8 cellular contexts compared by ENCODE assay signal in the genomic region with DNA sequence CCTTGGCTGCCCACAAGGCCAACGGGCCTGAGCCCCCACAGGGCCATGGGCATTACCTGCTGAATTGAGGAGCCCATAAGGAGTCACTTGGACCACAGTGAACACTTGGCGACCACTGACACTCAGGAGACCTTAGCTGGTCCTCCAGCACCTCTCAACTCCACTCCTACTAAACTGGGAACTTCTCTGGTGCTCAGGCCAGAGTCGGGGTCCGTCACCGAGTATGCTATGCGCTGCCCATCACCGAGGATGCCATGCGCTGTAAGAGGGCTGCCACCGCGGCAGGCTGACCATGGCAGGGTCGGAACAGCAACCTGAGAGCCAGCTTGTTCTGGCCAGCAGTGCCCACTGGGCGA. TPM values are rescaled to one million over a fixed set of nuclear protein-coding genes. Genes with fewer than 3 reads are reported as not detected.
A peak's percentile ranks its signal among the peaks of the same experiment; 100 is the strongest.
DNase-seq lines count a peak whose midpoint lies in the region; ATAC-seq and TF ChIP-seq lines count a peak whose summit lies in the region.

No MANE protein-coding gene starts in this region.

- no peak overlapping the region for H2AFZ ChIP-seq in OCI-LY3 (ENCODE audit: low read depth, low read length)
- no peak overlapping the region for H2AFZ ChIP-seq in neural progenitor cell (replicated peaks)

- peak overlapping the region; percentile 43 for H3K4me3 ChIP-seq in CD4-positive, CD25-positive, alpha-beta regulatory T cell (ENCODE audit: low read depth, low read length)
- H3K4me3 ChIP-seq in OCI-LY3 (ENCODE audit: low read length) (peak overlapping the region; percentile 91), neural progenitor cell (peak overlapping the region; percentile 89)
- H3K4me3 ChIP-seq in effector memory CD4-positive, alpha-beta T cell (ENCODE audit: insufficient read depth, low read depth, low read length, poor library complexity, severe bottlenecking): peak overlapping the region; percentile 100

- H3K27me3 Mint-ChIP-seq in CD4-positive, CD25-positive, alpha-beta regulatory T cell: peaks cover 10% of the 10 kb centered on the region
- peaks cover 16% of the 10 kb centered on the region for H3K27me3 Mint-ChIP-seq in neural progenitor cell (ENCODE audit: insufficient read depth, low read depth)

- ATAC-seq in CD4-positive, CD25-positive, alpha-beta regulatory T cell (ENCODE audit: low read depth in 2 of 2): no peak
- no peak for ATAC-seq in HG02610 (IDR thresholded peaks at IDR 0.05; ENCODE audit: unreplicated experiment)
- ATAC-seq in GM21423 (IDR thresholded peaks at IDR 0.05; ENCODE audit: unreplicated experiment): no peak

- H3K27ac Mint-ChIP-seq in CD4-positive, CD25-positive, alpha-beta regulatory T cell: peak overlapping the region; percentile 52 to 94 (median 90)
- peak overlapping the region; percentile 69 for H3K27ac Mint-ChIP-seq in neural progenitor cell

- H3K9ac ChIP-seq in OCI-LY3 (ENCODE audit: low read length) (peak overlapping the region; percentile 93), neural progenitor cell (no peak overlapping the region)

- peaks cover 58% of the 10 kb centered on the region for H3K79me2 ChIP-seq in OCI-LY3 (ENCODE audit: low read length)
- peaks cover 21% of the 10 kb centered on the region for H3K79me2 ChIP-seq in neural progenitor cell (ENCODE audit: low read depth)

- H4K20me1 ChIP-seq in OCI-LY3 (ENCODE audit: insufficient read depth, low read length) (peaks cover 38% of the 10 kb centered on the region), neural progenitor cell (ENCODE audit: low read depth) (peaks cover 31% of the 10 kb centered on the region)

- TF ChIP-seq CTCF in OCI-LY3 (IDR thresholded peaks at IDR 0.05; ENCODE audit: low read depth, low read length): no peak
- TF ChIP-seq CTCF in neural progenitor cell (IDR thresholded peaks at IDR 0.05): no peak

- H3K9me3 Mint-ChIP-seq in CD4-positive, CD25-positive, alpha-beta regulatory T cell: peaks cover 0 to 2% (median 0%) of the 10 kb centered on the region in 7 donors
- peaks cover 4% of the 10 kb centered on the region for H3K9me3 Mint-ChIP-seq in neural progenitor cell

- peaks cover 53% of the 10 kb centered on the region for H3K4me1 ChIP-seq in CD4-positive, CD25-positive, alpha-beta regulatory T cell (ENCODE audit: control insufficient read depth, insufficient read depth, low read length, poor library complexity, severe bottlenecking)
- H3K4me1 ChIP-seq in OCI-LY3 (ENCODE audit: low read length): peaks cover 34% of the 10 kb centered on the region
- peaks cover 40% of the 10 kb centered on the region for H3K4me1 ChIP-seq in effector memory CD4-positive, alpha-beta T cell (ENCODE audit: control insufficient read depth, insufficient read depth, low read length, poor library complexity, severe bottlenecking)
- peaks cover 26% of the 10 kb centered on the region for H3K4me1 ChIP-seq in neural progenitor cell

- H3K4me2 ChIP-seq in OCI-LY3 (ENCODE audit: low read length) (peak overlapping the region; percentile 95), neural progenitor cell (peak overlapping the region; percentile 92)

- peak overlapping the region; percentile 96 for H3K27ac ChIP-seq in CD4-positive, CD25-positive, alpha-beta regulatory T cell (ENCODE audit: insufficient read depth, low read length, poor library complexity, severe bottlenecking)
- H3K27ac ChIP-seq in OCI-LY3 (ENCODE audit: low read length): peak overlapping the region; percentile 87
- peak overlapping the region; percentile 98 for H3K27ac ChIP-seq in effector memory CD4-positive, alpha-beta T cell (ENCODE audit: insufficient read depth, low read length, poor library complexity, severe bottlenecking)
- H3K27ac ChIP-seq in neural progenitor cell: no peak overlapping the region

- H3K36me3 Mint-ChIP-seq in CD4-positive, CD25-positive, alpha-beta regulatory T cell: peaks cover 14% of the 10 kb centered on the region
- H3K36me3 Mint-ChIP-seq in neural progenitor cell: peaks cover 16% of the 10 kb centered on the region

- H3K4me3 Mint-ChIP-seq in CD4-positive, CD25-positive, alpha-beta regulatory T cell: peak overlapping the region; percentile 82 to 92 (median 88)
- H3K4me3 Mint-ChIP-seq in neural progenitor cell: peak overlapping the region; percentile 84

- H3K4me1 Mint-ChIP-seq in CD4-positive, CD25-positive, alpha-beta regulatory T cell: peaks cover 8 to 63% (median 32%) of the 10 kb centered on the region in 4 donors
- H3K4me1 Mint-ChIP-seq in neural progenitor cell: peaks cover 38% of the 10 kb centered on the region

- no peaks in the 10 kb centered on the region for H3K27me3 ChIP-seq in CD4-positive, CD25-positive, alpha-beta regulatory T cell (ENCODE audit: control insufficient read depth, insufficient read depth, low read length)
- H3K27me3 ChIP-seq in OCI-LY3 (ENCODE audit: low read depth, low read length) (no peaks in the 10 kb centered on the region), neural progenitor cell (peaks cover 34% of the 10 kb centered on the region)
- H3K27me3 ChIP-seq in effector memory CD4-positive, alpha-beta T cell (replicated peaks; ENCODE audit: control insufficient read depth, insufficient read depth, low read length, poor library complexity, severe bottlenecking): no peaks in the 10 kb centered on the region

- H3K36me3 ChIP-seq in CD4-positive, CD25-positive, alpha-beta regulatory T cell (ENCODE audit: control insufficient read depth, insufficient read depth, low read length): peaks cover 24% of the 10 kb centered on the region
- H3K36me3 ChIP-seq in OCI-LY3 (replicated peaks; ENCODE audit: low read depth, low read length): peaks cover 35% of the 10 kb centered on the region
- peaks cover 21% of the 10 kb centered on the region for H3K36me3 ChIP-seq in effector memory CD4-positive, alpha-beta T cell (ENCODE audit: control insufficient read depth, insufficient read depth, low read length)
- no peaks in the 10 kb centered on the region for H3K36me3 ChIP-seq in neural progenitor cell

- H3K9me3 ChIP-seq in CD4-positive, CD25-positive, alpha-beta regulatory T cell (ENCODE audit: control insufficient read depth in 2 of 2, low read length in 2 of 2): no peaks in the 10 kb centered on the region
- H3K9me3 ChIP-seq in OCI-LY3 (ENCODE audit: insufficient read depth, low read length) (no peaks in the 10 kb centered on the region), neural progenitor cell (ENCODE audit: low read depth) (no peaks in the 10 kb centered on the region)
- H3K9me3 ChIP-seq in effector memory CD4-positive, alpha-beta T cell (ENCODE audit: control insufficient read depth, low read length): no peaks in the 10 kb centered on the region

- DNase-seq in CD4-positive, CD25-positive, alpha-beta regulatory T cell: no peak
- no peak for DNase-seq in effector memory CD4-positive, alpha-beta T cell
- DNase-seq in neural progenitor cell (ENCODE audit: low spot score) (no peak), UCSD-AML1 (lab: John Stamatoyannopoulos, UW; ENCODE audit: unreplicated experiment) (no peak), OCI-M2 (lab: John Stamatoyannopoulos, UW; ENCODE audit: unreplicated experiment) (no peak)

- peaks cover 25% of the 10 kb centered on the region for H3F3A ChIP-seq in neural progenitor cell (ENCODE audit: low read depth)

RNA-seq across cellular contexts. Expression of a gene that starts 0.6 kb away (rescaled TPM):
- 615 TPM for total RNA-seq in CD4-positive, CD25-positive, alpha-beta regulatory T cell
- polyA plus RNA-seq in CD4-positive, CD25-positive, alpha-beta regulatory T cell: 100 to 1,000 TPM; 219 to 283 (median 237) TPM
- 27.6 and 55.0 TPM in 2 replicates for total RNA-seq in neural progenitor cell (ENCODE audit: low replicate concordance)

RNA-seq across cellular contexts. Expression of a gene that starts 13.4 kb away (rescaled TPM):
- total RNA-seq in CD4-positive, CD25-positive, alpha-beta regulatory T cell: 134 TPM
- polyA plus RNA-seq in CD4-positive, CD25-positive, alpha-beta regulatory T cell: 10 to 100 TPM; 11.9 to 18.0 (median 13.8) TPM
- total RNA-seq in neural progenitor cell (ENCODE audit: low replicate concordance): 32.1 and 52.9 TPM in 2 replicates

RNA-seq across cellular contexts. Expression of a gene that starts 26.3 kb away (rescaled TPM):
- 2.8 TPM for total RNA-seq in CD4-positive, CD25-positive, alpha-beta regulatory T cell
- polyA plus RNA-seq in CD4-positive, CD25-positive, alpha-beta regulatory T cell: 1 to 10 TPM in 2 of 4 donors, under 1 TPM in 2; 0.48 to 4.3 (median 1.3) TPM
- total RNA-seq in neural progenitor cell (ENCODE audit: low replicate concordance): 0.81 TPM in 1 of 2 replicates, not detected in the other

RNA-seq across cellular contexts. Expression of a gene that starts 38.5 kb away (rescaled TPM):
- 46.4 TPM for total RNA-seq in CD4-positive, CD25-positive, alpha-beta regulatory T cell
- 10 to 100 TPM; 10.2 to 18.5 (median 17.2) TPM for polyA plus RNA-seq in CD4-positive, CD25-positive, alpha-beta regulatory T cell
- 68.5 and 73.5 TPM in 2 replicates for total RNA-seq in neural progenitor cell (ENCODE audit: low replicate concordance)

Comparison
In these comparisons a context has a peak if more than half of its experiments do, and no peak if none do; other contexts are left out.
1. H3K4me3 ChIP-seq: peak in every context shown above with its lines; median percentile 100 in effector memory CD4-positive, alpha-beta T cell; 91 in OCI-LY3; 89 in neural progenitor cell; 43 in CD4-positive, CD25-positive, alpha-beta regulatory T cell.
2. RNA of a gene that starts 0.6 kb away (total RNA-seq): 615 TPM in CD4-positive, CD25-positive, alpha-beta regulatory T cell (single experiment); 27.6 to 55.0 TPM in neural progenitor cell; every median in the first group is over 10 times any median in the second.